In the genomic region with DNA sequence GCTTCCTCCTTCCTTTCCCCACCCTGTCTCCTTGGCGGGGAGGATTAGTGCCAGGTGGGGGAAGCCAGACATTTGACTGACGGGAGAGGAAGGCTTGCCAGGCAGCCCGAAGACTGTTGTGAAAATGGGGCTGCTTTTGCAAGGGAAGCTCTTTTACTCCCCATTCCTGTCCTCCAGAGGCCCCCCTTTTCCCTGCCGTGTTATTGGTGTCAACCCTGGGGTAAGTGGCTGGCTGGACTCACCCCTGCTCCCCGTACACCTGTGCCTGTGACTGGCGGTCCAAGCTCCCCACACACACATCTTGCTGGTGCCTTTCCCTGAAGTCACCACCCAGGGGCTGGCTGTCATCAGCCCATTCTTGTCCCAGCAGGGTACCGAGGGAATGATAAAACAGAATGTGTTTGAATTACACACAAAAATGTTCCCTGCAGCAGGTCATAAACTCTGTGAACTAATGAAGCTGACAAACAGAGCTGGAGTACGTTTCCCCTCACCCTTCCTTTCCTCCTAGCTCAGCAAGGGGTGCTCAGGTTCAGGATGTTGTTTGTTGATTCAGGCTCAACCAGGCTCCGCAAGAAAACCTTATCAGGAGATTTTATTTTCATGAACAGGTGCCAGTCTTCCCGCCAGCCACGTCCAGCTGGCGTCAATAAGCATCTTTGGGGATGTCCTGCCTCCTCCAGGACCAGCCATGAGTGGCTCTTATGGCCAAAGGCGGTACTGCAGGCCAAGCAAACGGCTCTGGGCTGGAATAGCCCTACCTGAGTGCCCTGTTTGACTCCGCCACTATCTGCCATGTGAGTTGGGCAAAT, we compare ENCODE assay signal across 2 cellular contexts.
A peak's percentile ranks its signal among the peaks of the same experiment; 100 is the strongest.
TF ChIP-seq lines count a peak whose summit lies in the region.

No MANE protein-coding gene starts in this region.

TF ChIP-seq in WTC11, 78 proteins besides CTCF, POLR2A, EP300 and RAD21:
- no peak for TF ChIP-seq NFYB (CRISPR knock-in tag; conservative IDR thresholded peaks at IDR 0.05; ENCODE audit: low read depth)
- no peak for TF ChIP-seq SP1 (CRISPR knock-in tag; conservative IDR thresholded peaks at IDR 0.05)
- TF ChIP-seq, protein P1, sequence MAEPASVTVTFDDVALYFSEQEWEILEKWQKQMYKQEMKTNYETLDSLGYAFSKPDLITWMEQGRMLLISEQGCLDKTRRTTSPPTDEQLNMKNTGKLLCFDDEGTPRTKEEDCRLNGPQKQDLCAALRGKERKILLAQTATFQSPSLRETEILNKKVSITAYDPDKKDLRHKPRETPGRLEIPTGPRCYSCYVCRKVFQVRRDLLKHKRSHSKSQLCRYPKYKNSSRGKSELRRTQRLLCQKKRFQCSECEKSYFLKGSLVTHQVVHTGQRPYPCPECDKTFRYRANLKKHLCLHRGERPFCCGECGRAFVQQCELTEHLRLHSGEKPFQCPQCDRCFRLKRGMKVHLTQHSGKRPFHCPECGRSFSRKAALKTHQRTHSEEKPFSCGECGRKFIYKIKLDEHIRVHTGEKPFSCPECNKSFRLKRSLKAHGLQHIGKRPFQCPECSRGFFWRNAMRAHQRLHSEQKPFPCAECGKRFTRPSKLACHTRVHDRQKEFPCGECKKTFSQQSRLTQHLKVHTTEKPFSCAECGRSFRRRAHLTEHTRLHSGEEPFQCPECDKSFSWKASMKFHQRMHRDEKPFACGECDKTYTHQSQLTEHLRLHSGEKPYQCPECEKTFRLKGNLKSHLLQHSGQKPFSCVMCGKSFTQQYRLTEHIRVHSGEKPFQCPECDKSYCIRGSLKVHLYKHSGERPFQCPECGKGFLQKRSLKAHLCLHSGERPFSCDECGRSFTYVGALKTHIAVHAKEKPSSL (CRISPR knock-in tag; conservative IDR thresholded peaks at IDR 0.05) = no peak
- TF ChIP-seq ARID4B (CRISPR knock-in tag; IDR thresholded peaks at IDR 0.05; ENCODE audit: borderline replicate concordance) = no peak
TF ChIP-seq in WTC11: peak in this region for 0.

TF ChIP-seq in HepG2, 621 proteins besides CTCF, POLR2A, EP300 and RAD21 (continues in another document):
- peak; percentile 20; the same call in 1 of the 2 replicates for TF ChIP-seq TFDP1 (CRISPR knock-in tag; IDR thresholded peaks at IDR 0.05; ENCODE audit: borderline replicate concordance)
- TF ChIP-seq DNMT1 (CRISPR knock-in tag; IDR thresholded peaks at IDR 0.05) = no peak
- TF ChIP-seq THAP11 (CRISPR knock-in tag; IDR thresholded peaks at IDR 0.05) = no peak
- TF ChIP-seq RARA (CRISPR knock-in tag; IDR thresholded peaks at IDR 0.05) = no peak
- no peak for TF ChIP-seq ZFP1 (CRISPR knock-in tag; IDR thresholded peaks at IDR 0.05)
- TF ChIP-seq, protein P2, sequence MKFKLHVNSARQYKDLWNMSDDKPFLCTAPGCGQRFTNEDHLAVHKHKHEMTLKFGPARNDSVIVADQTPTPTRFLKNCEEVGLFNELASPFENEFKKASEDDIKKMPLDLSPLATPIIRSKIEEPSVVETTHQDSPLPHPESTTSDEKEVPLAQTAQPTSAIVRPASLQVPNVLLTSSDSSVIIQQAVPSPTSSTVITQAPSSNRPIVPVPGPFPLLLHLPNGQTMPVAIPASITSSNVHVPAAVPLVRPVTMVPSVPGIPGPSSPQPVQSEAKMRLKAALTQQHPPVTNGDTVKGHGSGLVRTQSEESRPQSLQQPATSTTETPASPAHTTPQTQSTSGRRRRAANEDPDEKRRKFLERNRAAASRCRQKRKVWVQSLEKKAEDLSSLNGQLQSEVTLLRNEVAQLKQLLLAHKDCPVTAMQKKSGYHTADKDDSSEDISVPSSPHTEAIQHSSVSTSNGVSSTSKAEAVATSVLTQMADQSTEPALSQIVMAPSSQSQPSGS (CRISPR knock-in tag; IDR thresholded peaks at IDR 0.05) = 0 out of 2 replicates have a peak, but pooled peaks have one; percentile 21
- TF ChIP-seq FOSL2 (CRISPR knock-in tag; IDR thresholded peaks at IDR 0.05) = 0 out of 2 replicates have a peak, but pooled peaks have one; percentile 15
- TF ChIP-seq SALL1 (CRISPR knock-in tag; IDR thresholded peaks at IDR 0.05) = peak; percentile 18; the same call in 1 of the 2 replicates
- TF ChIP-seq SMC3 (IDR thresholded peaks at IDR 0.05; ENCODE audit: low read length) = peak; percentile 64
- no peak for TF ChIP-seq ARID5B (CRISPR knock-in tag; IDR thresholded peaks at IDR 0.05)
- TF ChIP-seq FOXO1 (CRISPR knock-in tag; IDR thresholded peaks at IDR 0.05) = 0 out of 2 replicates have a peak, but pooled peaks have one; percentile 22
- TF ChIP-seq CCDC6 (CRISPR knock-in tag; IDR thresholded peaks at IDR 0.05) = no peak
- TF ChIP-seq STAG1 (CRISPR knock-in tag; IDR thresholded peaks at IDR 0.05) = peak; percentile 67
- no peak for TF ChIP-seq ZFP36 (IDR thresholded peaks at IDR 0.05; ENCODE audit: borderline replicate concordance, low read depth, low read length, partially characterized antibody)
- 0 out of 2 replicates have a peak, but pooled peaks have one; percentile 17 for TF ChIP-seq YEATS2 (CRISPR knock-in tag; IDR thresholded peaks at IDR 0.05; ENCODE audit: borderline replicate concordance)
- TF ChIP-seq, protein P3, sequence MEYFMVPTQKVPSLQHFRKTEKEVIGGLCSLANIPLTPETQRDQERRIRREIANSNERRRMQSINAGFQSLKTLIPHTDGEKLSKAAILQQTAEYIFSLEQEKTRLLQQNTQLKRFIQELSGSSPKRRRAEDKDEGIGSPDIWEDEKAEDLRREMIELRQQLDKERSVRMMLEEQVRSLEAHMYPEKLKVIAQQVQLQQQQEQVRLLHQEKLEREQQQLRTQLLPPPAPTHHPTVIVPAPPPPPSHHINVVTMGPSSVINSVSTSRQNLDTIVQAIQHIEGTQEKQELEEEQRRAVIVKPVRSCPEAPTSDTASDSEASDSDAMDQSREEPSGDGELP (IDR thresholded peaks at IDR 0.05; ENCODE audit: borderline replicate concordance, low read depth) = 0 out of 2 replicates have a peak, but pooled peaks have one; percentile 20
- TF ChIP-seq KDM1A (CRISPR knock-in tag; IDR thresholded peaks at IDR 0.05) = 0 out of 2 replicates have a peak, but pooled peaks have one; percentile 37
- TF ChIP-seq CHD4 (IDR thresholded peaks at IDR 0.05; ENCODE audit: borderline replicate concordance, low read length) = no peak
- no peak for TF ChIP-seq TEAD3 (CRISPR knock-in tag; optimal IDR thresholded peaks at IDR 0.05; ENCODE audit: borderline replicate concordance)
- no peak for TF ChIP-seq SIX4 (CRISPR knock-in tag; IDR thresholded peaks at IDR 0.05)
- TF ChIP-seq ZBTB49 (CRISPR knock-in tag; IDR thresholded peaks at IDR 0.05; ENCODE audit: borderline replicate concordance) = no peak
- no peak for TF ChIP-seq ZNF557 (CRISPR knock-in tag; IDR thresholded peaks at IDR 0.05)
- TF ChIP-seq ZNF589 (CRISPR knock-in tag; conservative IDR thresholded peaks at IDR 0.05) = no peak
- TF ChIP-seq FOXA1 (IDR thresholded peaks at IDR 0.05) = no peak
- peak; percentile 27; the same call in 1 of the 2 replicates for TF ChIP-seq FOXA1 (CRISPR knock-in tag; IDR thresholded peaks at IDR 0.05)
- TF ChIP-seq PRPF4 (IDR thresholded peaks at IDR 0.05; ENCODE audit: low read depth, low read length, poor library complexity, severe bottlenecking) = no peak
- TF ChIP-seq ZBTB33 (CRISPR knock-in tag; IDR thresholded peaks at IDR 0.05) = peak; percentile 78
- TF ChIP-seq, protein P4, sequence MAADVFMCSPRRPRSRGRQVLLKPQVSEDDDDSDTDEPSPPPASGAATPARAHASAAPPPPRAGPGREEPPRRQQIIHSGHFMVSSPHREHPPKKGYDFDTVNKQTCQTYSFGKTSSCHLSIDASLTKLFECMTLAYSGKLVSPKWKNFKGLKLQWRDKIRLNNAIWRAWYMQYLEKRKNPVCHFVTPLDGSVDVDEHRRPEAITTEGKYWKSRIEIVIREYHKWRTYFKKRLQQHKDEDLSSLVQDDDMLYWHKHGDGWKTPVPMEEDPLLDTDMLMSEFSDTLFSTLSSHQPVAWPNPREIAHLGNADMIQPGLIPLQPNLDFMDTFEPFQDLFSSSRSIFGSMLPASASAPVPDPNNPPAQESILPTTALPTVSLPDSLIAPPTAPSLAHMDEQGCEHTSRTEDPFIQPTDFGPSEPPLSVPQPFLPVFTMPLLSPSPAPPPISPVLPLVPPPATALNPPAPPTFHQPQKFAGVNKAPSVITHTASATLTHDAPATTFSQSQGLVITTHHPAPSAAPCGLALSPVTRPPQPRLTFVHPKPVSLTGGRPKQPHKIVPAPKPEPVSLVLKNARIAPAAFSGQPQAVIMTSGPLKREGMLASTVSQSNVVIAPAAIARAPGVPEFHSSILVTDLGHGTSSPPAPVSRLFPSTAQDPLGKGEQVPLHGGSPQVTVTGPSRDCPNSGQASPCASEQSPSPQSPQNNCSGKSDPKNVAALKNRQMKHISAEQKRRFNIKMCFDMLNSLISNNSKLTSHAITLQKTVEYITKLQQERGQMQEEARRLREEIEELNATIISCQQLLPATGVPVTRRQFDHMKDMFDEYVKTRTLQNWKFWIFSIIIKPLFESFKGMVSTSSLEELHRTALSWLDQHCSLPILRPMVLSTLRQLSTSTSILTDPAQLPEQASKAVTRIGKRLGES (CRISPR knock-in tag; IDR thresholded peaks at IDR 0.05; ENCODE audit: borderline replicate concordance) = no peak
